15 cellular contexts compared by ENCODE assay signal in the genomic region with DNA sequence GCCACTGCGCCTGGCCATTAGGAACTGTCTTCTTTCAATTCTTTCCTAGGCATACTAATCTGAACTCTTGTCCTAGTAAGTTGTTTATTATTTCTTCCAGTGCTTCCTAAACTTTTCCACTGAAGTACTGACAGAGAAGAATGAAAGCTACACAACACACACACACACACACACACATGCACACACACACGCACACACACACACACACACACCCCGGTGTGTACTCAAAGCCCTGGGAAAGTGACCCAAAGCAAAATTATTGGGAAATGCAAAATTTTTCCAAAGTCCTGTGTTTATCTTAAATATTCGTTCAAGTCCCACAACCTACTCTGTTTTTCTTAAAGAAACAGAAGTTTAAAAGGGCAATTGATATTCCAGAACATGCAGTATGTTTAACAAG. TPM values are rescaled to one million over a fixed set of nuclear protein-coding genes. Genes with fewer than 3 reads are reported as not detected.
DNase-seq lines count a peak whose midpoint lies in the region; ATAC-seq and TF ChIP-seq lines count a peak whose summit lies in the region.
"Had no signal": no experiment of that assay in that cellular context is flagged by ENCODE, and none has a peak within 500 bp of the region (broad histone marks: within the 10 kb centered on the region; RNA-seq: fewer than 3 reads in every experiment).

No MANE protein-coding gene starts in this region.

- no peaks in the 10 kb centered on the region for H3K9me3 Mint-ChIP-seq in endothelial cell (ENCODE audit: unreplicated experiment)
- H3K9me3 Mint-ChIP-seq: GM23338 had no signal

- H3K36me3 Mint-ChIP-seq in endothelial cell (ENCODE audit: low read depth, unreplicated experiment) = no peaks in the 10 kb centered on the region

- no peaks in the 10 kb centered on the region for H3K27me3 Mint-ChIP-seq in endothelial cell (ENCODE audit: unreplicated experiment)

- H3K4me3 Mint-ChIP-seq in endothelial cell (ENCODE audit: unreplicated experiment) = no peak overlapping the region
- H3K4me3 Mint-ChIP-seq: GM23338 had no signal

- peak overlapping the region; percentile 78 for H3K27ac Mint-ChIP-seq in endothelial cell (ENCODE audit: unreplicated experiment)
- H3K27ac Mint-ChIP-seq: GM23338 had no signal

- H3K4me1 ChIP-seq in HEK293 (ENCODE audit: control insufficient read depth, insufficient read depth, low read length) = no peaks in the 10 kb centered on the region
- H3K4me1 ChIP-seq: A549 had no signal

- H3K27me3 ChIP-seq in dorsolateral prefrontal cortex = no peaks in the 10 kb centered on the region

- POLR2A ChIA-PET in HEK293 (lab: Yijun Ruan, JAX) = interaction anchor here (0.7 kb wide), 1 partner anchor 182 kb away, joined by 4 read pairs; no protein-coding TSS in a partner anchor

- TF ChIP-seq CTCF in HEK293 (tag by site-specific recombination; IDR thresholded peaks at IDR 0.05) = no peak
- no peak for TF ChIP-seq CTCF in endothelial cell (IDR thresholded peaks at IDR 0.05; ENCODE audit: unreplicated experiment)
- TF ChIP-seq CTCF in dorsolateral prefrontal cortex (IDR thresholded peaks at IDR 0.05 in 54 of 56, conservative IDR thresholded peaks at IDR 0.05 in 2 of 56; ENCODE audit: low read depth in 1 of 56, partially characterized antibody in 56 of 56) = no peak

- CTCF ChIA-PET in HEK293 (lab: Yijun Ruan, JAX) = interaction anchor here (1.1 to 1.5 kb wide), 3 partner anchors 16 to 195 kb away, joined by 5 to 6 read pairs (median 5); no protein-coding TSS in a partner anchor

- DNase-seq in endothelial cell (ENCODE audit: low spot score) = no peak
- no peak for DNase-seq in left lobe of liver (ENCODE audit: low spot score)
- DNase-seq in sciatic nerve (ENCODE audit: low spot score) = no peak
- DNase-seq in T-helper 9 cell = no peak
- DNase-seq in dorsolateral prefrontal cortex = no peak
- DNase-seq: NCI-H1105 treated with DMSO at 0.1 percent for 48 hours, NCI-H1694 treated with DMSO at 0.1 percent for 48 hours had no signal

- peaks cover 32% of the 10 kb centered on the region for H3K4me1 Mint-ChIP-seq in endothelial cell (ENCODE audit: unreplicated experiment)

- ATAC-seq in left lobe of liver = peak; percentile 65
- ATAC-seq in sciatic nerve = peak; percentile 39
- no peak for ATAC-seq in GM21381 (IDR thresholded peaks at IDR 0.05; ENCODE audit: unreplicated experiment)
- ATAC-seq: A549, GM23338, HCT116 had no signal

- H3K27ac ChIP-seq in HEK293 (ENCODE audit: extremely low read depth, low read depth, low read length) (no peak overlapping the region), dorsolateral prefrontal cortex (peak overlapping the region in 1 of 59 donors; percentile 18)
- H3K27ac ChIP-seq: A549, C4-2B, RWPE1 had no signal

- H3K9me3 ChIP-seq in HEK293 (ENCODE audit: control insufficient read depth, insufficient read depth, low read depth, low read length) = no peaks in the 10 kb centered on the region
- H3K9me3 ChIP-seq: A549 had no signal

- intact Hi-C loops in sciatic nerve (cut with DNase I) (no loop called here), dorsolateral prefrontal cortex (cut with DNase I) (no loop called here)

- H3K36me3 ChIP-seq in HEK293 (ENCODE audit: control insufficient read depth in 2 of 2, insufficient read depth in 1 of 2, low read length in 2 of 2) = no peaks in the 10 kb centered on the region

- no peak overlapping the region for H3K4me3 ChIP-seq in HEK293 (ENCODE audit: low read depth, low read length)
- no peak overlapping the region for H3K4me3 ChIP-seq in dorsolateral prefrontal cortex
- H3K4me3 ChIP-seq: A549, GM23338 had no signal

TF ChIP-seq in HEK293, 187 proteins besides CTCF, POLR2A, EP300 and RAD21:
- no peak for TF ChIP-seq MZF1 (tag by site-specific recombination; IDR thresholded peaks at IDR 0.05; ENCODE audit: borderline replicate concordance)
- peak; percentile 66; the same call in 1 of the 2 replicates for TF ChIP-seq ZSCAN4 (tag by site-specific recombination; IDR thresholded peaks at IDR 0.05)
- TF ChIP-seq, protein P1, sequence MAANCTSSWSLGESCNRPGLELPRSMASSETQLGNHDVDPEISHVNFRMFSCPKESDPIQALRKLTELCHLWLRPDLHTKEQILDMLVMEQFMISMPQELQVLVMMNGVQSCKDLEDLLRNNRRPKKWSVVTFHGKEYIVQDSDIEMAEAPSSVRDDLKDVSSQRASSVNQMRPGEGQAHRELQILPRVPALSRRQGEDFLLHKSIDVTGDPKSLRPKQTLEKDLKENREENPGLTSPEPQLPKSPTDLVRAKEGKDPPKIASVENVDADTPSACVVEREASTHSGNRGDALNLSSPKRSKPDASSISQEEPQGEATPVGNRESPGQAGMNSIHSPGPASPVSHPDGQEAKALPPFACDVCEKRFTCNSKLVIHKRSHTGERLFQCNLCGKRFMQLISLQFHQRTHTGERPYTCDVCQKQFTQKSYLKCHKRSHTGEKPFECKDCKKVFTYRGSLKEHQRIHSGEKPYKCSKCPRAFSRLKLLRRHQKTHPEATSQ (tag by site-specific recombination; IDR thresholded peaks at IDR 0.05) = no peak
TF ChIP-seq in HEK293: peak in this region for 1.

RNA-seq across cellular contexts. Expression of gene SIK2, which starts 19.4 kb away (rescaled TPM):
- total RNA-seq in endothelial cell (ENCODE audit: unreplicated experiment) (16.3 TPM), left lobe of liver (23.7 TPM), sciatic nerve (28.3 TPM), dorsolateral prefrontal cortex (10 to 100 TPM; 33.1 to 72.4 (median 50.6) TPM)

RNA-seq across cellular contexts. Expression of gene LAYN, which starts 42.4 kb away (rescaled TPM):
- 26.2 TPM for total RNA-seq in endothelial cell (ENCODE audit: unreplicated experiment)
- 0.73 TPM for total RNA-seq in left lobe of liver
- total RNA-seq in sciatic nerve = 11.0 TPM
- total RNA-seq in dorsolateral prefrontal cortex = 10 to 100 TPM in 87 of 120 experiments, 1 to 10 TPM in 33; 4.3 to 39.1 (median 13.3) TPM
- total RNA-seq: NCI-H460 had no signal
